ENCODE assay signal across 10 cellular contexts in genomic region chr22:37148742-37149665, GRCh38. TPM values are rescaled to one million over a fixed set of nuclear protein-coding genes. Genes with fewer than 3 reads are reported as not detected.
DNase-seq lines count a peak whose midpoint lies in the region; ATAC-seq and TF ChIP-seq lines count a peak whose summit lies in the region.
"Had no signal": no experiment of that assay in that cellular context is flagged by ENCODE, and none has a peak within 500 bp of the region (broad histone marks: within the 10 kb centered on the region; RNA-seq: fewer than 3 reads in every experiment).

No MANE protein-coding gene starts in this region.

- no peak overlapping the region for H3K4me3 ChIP-seq in left ventricle myocardium inferior

- peaks cover 50% of the 10 kb centered on the region for H3K36me3 Mint-ChIP-seq in activated naive CD8-positive, alpha-beta T cell treated with anti-CD3 and anti-CD28 coated beads, Interleukin-2, amount 10 ng/mL, durations not matched to agents 7 days and 5 days

- H3K27ac ChIP-seq in left ventricle myocardium inferior (replicated peaks), result no peak overlapping the region

- H3K9me3 Mint-ChIP-seq in activated naive CD8-positive, alpha-beta T cell treated with anti-CD3 and anti-CD28 coated beads, Interleukin-2, amount 10 ng/mL, durations not matched to agents 7 days and 5 days, result peaks cover 2% of the 10 kb centered on the region

- in situ Hi-C loops in ACHN (cut with HindIII; ENCODE audit: low pct_ligation_motif_present, low pct_unique_long_range_greater_than_20kb, low sequenced_read_pairs), result no loop called here

- no peaks in the 10 kb centered on the region for H3K27me3 Mint-ChIP-seq in activated naive CD8-positive, alpha-beta T cell treated with anti-CD3 and anti-CD28 coated beads, Interleukin-2, amount 10 ng/mL, durations not matched to agents 7 days and 5 days

- no peak for DNase-seq in activated naive CD8-positive, alpha-beta T cell treated with anti-CD3 and anti-CD28 coated beads, Interleukin-2, amount 10 ng/mL, durations not matched to agents 7 days and 5 days
- peak; percentile 50 for DNase-seq in stimulated activated CD8-positive, alpha-beta memory T cell treated with anti-CD3 and anti-CD28 coated beads, Interleukin-4, amount 100 ng/mL, for 48 hours
- DNase-seq in SW480 (ENCODE audit: low spot score), result no peak
- no peak for DNase-seq in left ventricle myocardium inferior
- no peak for DNase-seq in ACHN
- DNase-seq: amygdala, NCI-H446 had no signal

- TF ChIP-seq CTCF in left ventricle myocardium inferior (IDR thresholded peaks at IDR 0.05; ENCODE audit: borderline replicate concordance), result no peak

- no peaks in the 10 kb centered on the region for H3K36me3 ChIP-seq in left ventricle myocardium inferior

- H3K9me3 ChIP-seq in left ventricle myocardium inferior (replicated peaks), result peaks cover 16% of the 10 kb centered on the region

- no peaks in the 10 kb centered on the region for H3K4me1 ChIP-seq in left ventricle myocardium inferior

- peak overlapping the region; percentile 95 for H3K4me3 Mint-ChIP-seq in activated naive CD8-positive, alpha-beta T cell treated with anti-CD3 and anti-CD28 coated beads, Interleukin-2, amount 10 ng/mL, durations not matched to agents 7 days and 5 days

- ATAC-seq in GM18867 (IDR thresholded peaks at IDR 0.05; ENCODE audit: unreplicated experiment) (peak; percentile 7), HG02870 (IDR thresholded peaks at IDR 0.05; ENCODE audit: unreplicated experiment) (peak; percentile 3)
- ATAC-seq in activated naive CD8-positive, alpha-beta T cell treated with anti-CD3 and anti-CD28 coated beads, Interleukin-2, amount 10 ng/mL, durations not matched to agents 7 days and 5 days (ENCODE audit: low read depth), result no peak

- peak overlapping the region; percentile 95 for H3K27ac Mint-ChIP-seq in activated naive CD8-positive, alpha-beta T cell treated with anti-CD3 and anti-CD28 coated beads, Interleukin-2, amount 10 ng/mL, durations not matched to agents 7 days and 5 days

- H3K27me3 ChIP-seq in left ventricle myocardium inferior (ENCODE audit: low read depth), result peaks cover 56% of the 10 kb centered on the region

- POLR2A ChIA-PET in activated naive CD8-positive, alpha-beta T cell treated with anti-CD3 and anti-CD28 coated beads, Interleukin-2, amount 10 ng/mL, durations not matched to agents 7 days and 5 days (lab: Charles Lee), result interaction anchor here (0.7 to 9.3 kb wide), 28 partner anchors 9 to 471 kb away, joined by 3 to 200 read pairs (median 6); partner anchors contain the start of gene RAC2

- H3K4me1 Mint-ChIP-seq in activated naive CD8-positive, alpha-beta T cell treated with anti-CD3 and anti-CD28 coated beads, Interleukin-2, amount 10 ng/mL, durations not matched to agents 7 days and 5 days, result peaks cover 48% of the 10 kb centered on the region

- intact Hi-C loops in left ventricle myocardium inferior (cut with micrococcal nuclease), result no loop called here

RNA-seq across cellular contexts. Expression of gene IL2RB, which starts 0.7 kb away (rescaled TPM):
- total RNA-seq in activated naive CD8-positive, alpha-beta T cell treated with anti-CD3 and anti-CD28 coated beads, Interleukin-2, amount 10 ng/mL, durations not matched to agents 7 days and 5 days, result 100 to 1,000 TPM; 223 to 232 TPM
- 0.99 TPM for total RNA-seq in left ventricle myocardium inferior

RNA-seq across cellular contexts. Expression of gene C1QTNF6, which starts 39.0 kb away (rescaled TPM):
- total RNA-seq in activated naive CD8-positive, alpha-beta T cell treated with anti-CD3 and anti-CD28 coated beads, Interleukin-2, amount 10 ng/mL, durations not matched to agents 7 days and 5 days, result 10 to 100 TPM; 15.2 to 15.7 TPM
- total RNA-seq in left ventricle myocardium inferior, result 1.3 TPM

RNA-seq across cellular contexts. Expression of gene TMPRSS6, which starts 39.5 kb away (rescaled TPM):
- total RNA-seq in activated naive CD8-positive, alpha-beta T cell treated with anti-CD3 and anti-CD28 coated beads, Interleukin-2, amount 10 ng/mL, durations not matched to agents 7 days and 5 days, result 1 to 10 TPM; 1.8 to 2.2 TPM
- not detected for total RNA-seq in left ventricle myocardium inferior
- total RNA-seq: H4 had no signal

Comparison
In these comparisons a context has a peak if more than half of its experiments do, and no peak if none do; other contexts are left out.
1. RNA of gene IL2RB, which starts 0.7 kb away (total RNA-seq): 223 to 232 TPM in activated naive CD8-positive, alpha-beta T cell treated with anti-CD3 and anti-CD28 coated beads, Interleukin-2, amount 10 ng/mL, durations not matched to agents 7 days and 5 days; 0.99 TPM in left ventricle myocardium inferior (single experiment); every median in the first group is over 100 times any median in the second.